8 cellular contexts compared by ENCODE assay signal in genomic region chr5:139636975-139637408, GRCh38. TPM values are rescaled to one million over a fixed set of nuclear protein-coding genes. Genes with fewer than 3 reads are reported as not detected.
DNase-seq lines count a peak whose midpoint lies in the region; ATAC-seq, FAIRE-seq and TF ChIP-seq lines count a peak whose summit lies in the region.

No MANE protein-coding gene starts in this region.

- peaks cover 7% of the 10 kb centered on the region; the same call in 1 of the 2 replicates for H3K36me3 ChIP-seq in OCI-LY7 (ENCODE audit: insufficient read depth, low read length)
- no peaks in the 10 kb centered on the region for H3K36me3 ChIP-seq in naive thymus-derived CD4-positive, alpha-beta T cell (ENCODE audit: control insufficient read depth in 2 of 3, insufficient read depth in 3 of 3, low read length in 3 of 3)

- peaks cover 21% of the 10 kb centered on the region for H3K27me3 Mint-ChIP-seq in dendritic cell treated with granulocyte-macrophage colony-stimulating factor and Interleukin-4, amounts not matched to agents 40 ng/mL and 50 ng/mL, for 4 days
- peaks cover 0 to 5% (median 0%) of the 10 kb centered on the region in 5 donors for H3K27me3 Mint-ChIP-seq in naive thymus-derived CD4-positive, alpha-beta T cell

- H3K4me3 Mint-ChIP-seq in dendritic cell treated with granulocyte-macrophage colony-stimulating factor and Interleukin-4, amounts not matched to agents 40 ng/mL and 50 ng/mL, for 4 days = peak overlapping the region; percentile 78
- H3K4me3 Mint-ChIP-seq in naive thymus-derived CD4-positive, alpha-beta T cell = peak overlapping the region; percentile 51 to 91 (median 77)

- CTCF ChIA-PET in A549 (lab: Yijun Ruan, JAX) (interaction anchor here (2.7 to 16.1 kb wide), 4 partner anchors 12 to 131 kb away, joined by 9 to 267 read pairs (median 222); partner anchors contain the start of gene CXXC5), OCI-LY7 (lab: Charles Lee; ENCODE audit: unreplicated experiment) (interaction anchor here (1.0 kb wide), 1 partner anchor 57 kb away, joined by 4 read pairs; no protein-coding TSS in a partner anchor)
- CTCF ChIA-PET in naive thymus-derived CD4-positive, alpha-beta T cell (lab: Charles Lee) = interaction anchor here (1.0 to 4.8 kb wide), 4 partner anchors 10 to 143 kb away, joined by 3 to 41 read pairs (median 11); no protein-coding TSS in a partner anchor

- FAIRE-seq in A549 (lab: Jason Lieb, UNC) (no peak), GM12891 (lab: Jason Lieb, UNC) (peak; percentile 91)

- POLR2A ChIA-PET in A549 (lab: Yijun Ruan, JAX) = interaction anchor here (0.6 to 1.0 kb wide), 2 partner anchors 11 to 57 kb away, joined by 3 to 4 read pairs; partner anchors contain the start of gene CXXC5
- POLR2A ChIA-PET in OCI-LY7 (lab: Charles Lee) = interaction anchor here (0.7 to 1.5 kb wide), 3 partner anchors 13 to 56 kb away, joined by 3 to 6 read pairs (median 3); no protein-coding TSS in a partner anchor
- POLR2A ChIA-PET in naive thymus-derived CD4-positive, alpha-beta T cell (lab: Charles Lee) = interaction anchor here (0.7 to 2.4 kb wide), 6 partner anchors 9 to 114 kb away, joined by 3 to 7 read pairs (median 4); partner anchors contain the start of gene UBE2D2

- no peaks in the 10 kb centered on the region for H3K9me3 Mint-ChIP-seq in dendritic cell treated with granulocyte-macrophage colony-stimulating factor and Interleukin-4, amounts not matched to agents 40 ng/mL and 50 ng/mL, for 4 days
- peaks cover 0 to 3% (median 0%) of the 10 kb centered on the region in 11 donors for H3K9me3 Mint-ChIP-seq in naive thymus-derived CD4-positive, alpha-beta T cell

- H3K27ac Mint-ChIP-seq in dendritic cell treated with granulocyte-macrophage colony-stimulating factor and Interleukin-4, amounts not matched to agents 40 ng/mL and 50 ng/mL, for 4 days = peak overlapping the region; percentile 77
- H3K27ac Mint-ChIP-seq in naive thymus-derived CD4-positive, alpha-beta T cell = peak overlapping the region in 7 of 9 donors; percentile 12 to 81 (median 59)

- no peak for TF ChIP-seq RAD21 in A549 (conservative IDR thresholded peaks at IDR 0.05 in 1 of 2, IDR thresholded peaks at IDR 0.05 in 1 of 2)

- H3K4me3 ChIP-seq in A549 = 0 out of 3 replicates have a peak overlapping the region, but pooled peaks have one; percentile 21
- peak overlapping the region; percentile 64 for H3K4me3 ChIP-seq in OCI-LY7 (ENCODE audit: low read depth, low read length, poor library complexity, severe bottlenecking)
- H3K4me3 ChIP-seq in naive thymus-derived CD4-positive, alpha-beta T cell (ENCODE audit: low read length) = peak overlapping the region; percentile 22

- intact Hi-C loops in OCI-LY7 (cut with micrococcal nuclease; ENCODE audit: unreplicated experiment) = loop anchor here (1.0 to 5.0 kb wide), 5 partner anchors 11 to 110 kb away; partner anchors contain the start of gene CXXC5
- intact Hi-C loops in dendritic cell treated with granulocyte-macrophage colony-stimulating factor and Interleukin-4, amounts not matched to agents 40 ng/mL and 50 ng/mL, for 4 days (cut with micrococcal nuclease) = no loop called here
- intact Hi-C loops in naive thymus-derived CD4-positive, alpha-beta T cell (cut with micrococcal nuclease) = loop anchor here (1.0 to 10.0 kb wide), 7 partner anchors 8 to 208 kb away; partner anchors contain the start of genes CXXC5 (in 1 of the 2) and UBE2D2 (in 1 of the 2)

- WGBS in A549 (ENCODE audit: missing lambda C conversion rate) = 60% methylated on average over 4 of the region's 6 CpGs

- peaks cover 4% of the 10 kb centered on the region for H3K36me3 Mint-ChIP-seq in dendritic cell treated with granulocyte-macrophage colony-stimulating factor and Interleukin-4, amounts not matched to agents 40 ng/mL and 50 ng/mL, for 4 days (ENCODE audit: low read depth)
- peaks cover 0 to 5% (median 0%) of the 10 kb centered on the region in 5 donors for H3K36me3 Mint-ChIP-seq in naive thymus-derived CD4-positive, alpha-beta T cell

- no peaks in the 10 kb centered on the region for H3K9me3 ChIP-seq in A549
- no peaks in the 10 kb centered on the region for H3K9me3 ChIP-seq in OCI-LY7 (ENCODE audit: low read length)
- H3K9me3 ChIP-seq in naive thymus-derived CD4-positive, alpha-beta T cell (ENCODE audit: control insufficient read depth in 2 of 3, low read length in 3 of 3) = no peaks in the 10 kb centered on the region

- ATAC-seq in A549 (no peak), GM21423 (IDR thresholded peaks at IDR 0.05; ENCODE audit: unreplicated experiment) (no peak)
- peak; percentile 15 for ATAC-seq in naive thymus-derived CD4-positive, alpha-beta T cell

- TF ChIP-seq POLR2A in A549 (IDR thresholded peaks at IDR 0.05; ENCODE audit: low read length) = no peak
- no peak for TF ChIP-seq POLR2A in GM12891 (IDR thresholded peaks at IDR 0.05; ENCODE audit: low read depth, low read length)

- no peaks in the 10 kb centered on the region for H3K9me2 ChIP-seq in OCI-LY7 (ENCODE audit: insufficient read depth, low read length)

- H3K27ac ChIP-seq in A549 (peak overlapping the region; percentile 61 to 91), OCI-LY7 (ENCODE audit: low read depth, low read length, poor library complexity, severe bottlenecking) (peak overlapping the region; percentile 98)
- H3K27ac ChIP-seq in naive thymus-derived CD4-positive, alpha-beta T cell (ENCODE audit: low read depth, low read length) = no peak overlapping the region

- DNase-seq in A549 (ENCODE audit: low read depth in 1 of 2, low spot score in 1 of 2) (no peak), GM12891 (ENCODE audit: insufficient read length, low spot score) (no peak), OCI-LY7 (ENCODE audit: low spot score) (no peak), COR-L47 (lab: John Stamatoyannopoulos, UW) (no peak), mucosa of gallbladder (ENCODE audit: low spot score) (no peak)
- peak in 1 of 9 donors; percentile 38 for DNase-seq in naive thymus-derived CD4-positive, alpha-beta T cell

- no peak overlapping the region for H2AFZ ChIP-seq in OCI-LY7 (ENCODE audit: low read length)

- H4K20me1 ChIP-seq in OCI-LY7 (ENCODE audit: insufficient read depth, low read length) = peaks cover 5% of the 10 kb centered on the region; the same call in 1 of the 2 replicates

- H3K79me2 ChIP-seq in OCI-LY7 (ENCODE audit: insufficient read depth, low read depth, low read length) = peaks cover 4% of the 10 kb centered on the region; the same call in 1 of the 2 replicates

- H3K4me1 Mint-ChIP-seq in dendritic cell treated with granulocyte-macrophage colony-stimulating factor and Interleukin-4, amounts not matched to agents 40 ng/mL and 50 ng/mL, for 4 days (ENCODE audit: low read depth) = peaks cover 86% of the 10 kb centered on the region
- peaks cover 22 to 50% (median 45%) of the 10 kb centered on the region in 7 donors for H3K4me1 Mint-ChIP-seq in naive thymus-derived CD4-positive, alpha-beta T cell

- no peaks in the 10 kb centered on the region for H3K27me3 ChIP-seq in naive thymus-derived CD4-positive, alpha-beta T cell (ENCODE audit: control insufficient read depth in 2 of 2, insufficient read depth in 2 of 2, low read length in 2 of 2)

- no peak for TF ChIP-seq EP300 in A549 (IDR thresholded peaks at IDR 0.05)

- TF ChIP-seq CTCF in A549 (IDR thresholded peaks at IDR 0.05) (no peak), OCI-LY7 (conservative IDR thresholded peaks at IDR 0.05; ENCODE audit: low read length) (no peak)

- H3K4me2 ChIP-seq in A549 = peak overlapping the region; percentile 66
- peak overlapping the region; percentile 95 for H3K4me2 ChIP-seq in OCI-LY7 (ENCODE audit: low read length)

- peaks cover 73% of the 10 kb centered on the region for H3K4me1 ChIP-seq in A549
- peaks cover 81% of the 10 kb centered on the region for H3K4me1 ChIP-seq in OCI-LY7 (ENCODE audit: insufficient read depth, low read length, poor library complexity, severe bottlenecking)
- peaks cover 27 to 28% of the 10 kb centered on the region in 2 donors for H3K4me1 ChIP-seq in naive thymus-derived CD4-positive, alpha-beta T cell (ENCODE audit: control insufficient read depth in 2 of 2, insufficient read depth in 2 of 2, low read length in 2 of 2)

- no TSS peak for BruUV-seq in OCI-LY7 (replicated peaks; lab: Mats Ljungman, UMichigan)

TF ChIP-seq in A549, 52 proteins besides CTCF, POLR2A, EP300 and RAD21 (continues in another document):
- no peak for TF ChIP-seq FOSL2 (IDR thresholded peaks at IDR 0.05)
- TF ChIP-seq FOSL2 (CRISPR knock-in tag; IDR thresholded peaks at IDR 0.05) = peak; percentile 37; the same call in 1 of the 2 replicates

TF ChIP-seq in GM12891, 5 proteins besides CTCF, POLR2A, EP300 and RAD21:
- TF ChIP-seq PAX5 (IDR thresholded peaks at IDR 0.05; ENCODE audit: insufficient read depth, low read length, severe bottlenecking) (no peak), POU2F2 (IDR thresholded peaks at IDR 0.05; ENCODE audit: low read depth, low read length) (no peak), TAF1 (IDR thresholded peaks at IDR 0.05; ENCODE audit: low read depth, low read length) (no peak), POLR2AphosphoS5 (IDR thresholded peaks at IDR 0.05; ENCODE audit: low read depth, low read length) (no peak), SPI1 (IDR thresholded peaks at IDR 0.05; ENCODE audit: low read depth, low read length) (no peak)

RNA-seq across cellular contexts. Expression of gene CXXC5, which starts 11.2 kb away (rescaled TPM):
- polyA plus RNA-seq in A549 (2011; rRNA removed) (16.7 and 18.1 TPM in 2 replicates), A549 (2017; fragmentation: RNase III; extraction: RNeasy Plus Mini Kit Qiagen cat#74134 plus additional on column Dnase treatment) (22.5 to 32.5 TPM (median 26.1 TPM) in 3 replicates)
- 19.5 and 34.4 TPM in 2 replicates for polyA plus RNA-seq in A549 (2012; cell fraction: cytosol; rRNA removed)
- polyA plus RNA-seq in A549 (2012; cell fraction: nucleus; rRNA removed) = 24.3 and 27.2 TPM in 2 replicates
- 6.9 and 12.0 TPM in 2 replicates for polyA minus RNA-seq in A549 (2011; rRNA and poly(A)+ RNA removed)
- polyA plus RNA-seq in GM12891 (2012; ENCODE audit: low read depth, missing spikeins) = 29.4 TPM
- total RNA-seq in OCI-LY7 (2014; rRNA removed; shearing (Covaris generic)) = 108 and 113 TPM in 2 replicates
- total RNA-seq in OCI-LY7 (2022) (26.7 and 30.4 TPM in 2 replicates), mucosa of gallbladder (71.7 TPM)
- total RNA-seq in naive thymus-derived CD4-positive, alpha-beta T cell = 10 to 100 TPM in 1 of 5 experiments, 1 to 10 TPM in 3, under 1 TPM in 1; 0.73 to 21.4 (median 3.5) TPM
- polyA plus RNA-seq in naive thymus-derived CD4-positive, alpha-beta T cell = 1 to 10 TPM; 1.7 to 2.2 TPM
